25 cellular contexts compared by ENCODE assay signal in genomic region chr14:102189858-102190257, GRCh38. TPM values are rescaled to one million over a fixed set of nuclear protein-coding genes. Genes with fewer than 3 reads are reported as not detected.
DNase-seq lines count a peak whose midpoint lies in the region; ATAC-seq and TF ChIP-seq lines count a peak whose summit lies in the region.
"Had no signal": no experiment of that assay in that cellular context is flagged by ENCODE, and none has a peak within 500 bp of the region (broad histone marks: within the 10 kb centered on the region; RNA-seq: fewer than 3 reads in every experiment).

No MANE protein-coding gene starts in this region.

- H3K23ac ChIP-seq in mesendoderm (ENCODE audit: low read length): no peak overlapping the region

- peaks cover 25% of the 10 kb centered on the region for H3K79me2 ChIP-seq in mesendoderm (ENCODE audit: control insufficient read depth, insufficient read depth, low read length)

- no peak for ATAC-seq in CD4-positive, CD25-positive, alpha-beta regulatory T cell (ENCODE audit: low read depth in 2 of 2)
- ATAC-seq: HCT116, Panc1 had no signal

- no peak overlapping the region for H3K18ac ChIP-seq in mesendoderm (ENCODE audit: low read length)

- no peaks in the 10 kb centered on the region for H3K27me3 Mint-ChIP-seq in CD4-positive, CD25-positive, alpha-beta regulatory T cell
- H3K27me3 Mint-ChIP-seq: activated CD4-positive, alpha-beta T cell treated with anti-CD3 and anti-CD28 coated beads, Interleukin-2, amount 10 ng/mL, durations not matched to agents 7 days and 5 days; activated T-cell treated with anti-CD3 and anti-CD28 coated beads, Interleukin-2, amount 50 U/mL, for 24 hours had no signal

- H3K4me1 Mint-ChIP-seq in CD4-positive, CD25-positive, alpha-beta regulatory T cell: peaks cover 10 to 62% (median 38%) of the 10 kb centered on the region in 4 donors

- no peak overlapping the region for H3K9ac ChIP-seq in mesendoderm (ENCODE audit: low read length)

- peak overlapping the region in 2 of 3 donors; percentile 37 to 66 for H3K27ac Mint-ChIP-seq in CD4-positive, CD25-positive, alpha-beta regulatory T cell
- H3K27ac Mint-ChIP-seq: activated CD4-positive, alpha-beta T cell treated with anti-CD3 and anti-CD28 coated beads, Interleukin-2, amount 10 ng/mL, durations not matched to agents 7 days and 5 days had no signal

- H3K9me3 ChIP-seq in CD4-positive, CD25-positive, alpha-beta regulatory T cell (ENCODE audit: control insufficient read depth in 2 of 2, low read length in 2 of 2): no peaks in the 10 kb centered on the region
- H3K9me3 ChIP-seq: ovary, testis, uterus had no signal

- H4K5ac ChIP-seq in mesendoderm (ENCODE audit: low read length): no peak overlapping the region

- CTCF ChIA-PET in RWPE1 (lab: Yijun Ruan, JAX): no interaction called here

- no peak overlapping the region for H2BK120ac ChIP-seq in mesendoderm (ENCODE audit: low read depth, low read length)

- H2AK5ac ChIP-seq in mesendoderm (ENCODE audit: low read length): peak overlapping the region; percentile 54

- no peak overlapping the region for H3K4me3 ChIP-seq in CD4-positive, CD25-positive, alpha-beta regulatory T cell (ENCODE audit: low read depth, low read length)
- no peak overlapping the region for H3K4me3 ChIP-seq in mesendoderm (ENCODE audit: low read length)
- H3K4me3 ChIP-seq: ovary, testis, uterus had no signal

- no CpG with 5 or more reads among the region's 5 CpGs for WGBS in mesendoderm (ENCODE audit: extremely low coverage, insufficient coverage, low lambda C conversion rate)

- peaks cover 8% of the 10 kb centered on the region for H3K4me1 ChIP-seq in CD4-positive, CD25-positive, alpha-beta regulatory T cell (ENCODE audit: control insufficient read depth, insufficient read depth, low read length, poor library complexity, severe bottlenecking)
- H3K4me1 ChIP-seq in mesendoderm (ENCODE audit: control insufficient read depth, low read depth, low read length): peaks cover 18% of the 10 kb centered on the region
- H3K4me1 ChIP-seq: uterus had no signal

- H2BK5ac ChIP-seq in mesendoderm (ENCODE audit: low read length): peak overlapping the region; percentile 70

- H3K36me3 Mint-ChIP-seq in CD4-positive, CD25-positive, alpha-beta regulatory T cell: peaks cover 3% of the 10 kb centered on the region

- POLR2A ChIA-PET in RWPE1 (lab: Yijun Ruan, JAX; ENCODE audit: low non-redundant PET): no interaction called here

- no peak overlapping the region for H3K4me2 ChIP-seq in mesendoderm (ENCODE audit: low read length)

- H3K4ac ChIP-seq in mesendoderm (ENCODE audit: low read depth, low read length): no peak overlapping the region

- no peak for DNase-seq in CD4-positive, CD25-positive, alpha-beta regulatory T cell
- DNase-seq in RWPE1 (ENCODE audit: low spot score): no peak
- DNase-seq in mesendoderm: peak; percentile 26
- DNase-seq in Kasumi-1 (lab: John Stamatoyannopoulos, UW): no peak
- DNase-seq in NCI-H1436 treated with DMSO at 0.1 percent for 48 hours (lab: John Stamatoyannopoulos, UW): no peak
- no peak for DNase-seq in UCSD-AML1 (lab: John Stamatoyannopoulos, UW; ENCODE audit: unreplicated experiment)
- DNase-seq in GM19238 (ENCODE audit: insufficient read length, low spot score): no peak
- DNase-seq: activated CD4-positive, alpha-beta T cell treated with anti-CD3 and anti-CD28 coated beads, Interleukin-2, amount 10 ng/mL, durations not matched to agents 7 days and 5 days; activated gamma-delta T cell; activated T-cell treated with anti-CD3 and anti-CD28 coated beads, Interleukin-2, amount 50 U/mL, for 24 hours; AML-193; cerebellar nuclear complex; DMS153; hypothalamus; NCI-H2107; NCI-H345; ovary; SIG-M5; stimulated activated naive CD4-positive, alpha-beta T cell treated with Interleukin-2 at 50 U/mL for 16 hours; testis; uterus; WERI-Rb-1 had no signal

- H2BK15ac ChIP-seq in mesendoderm (replicated peaks; ENCODE audit: low read depth): no peak overlapping the region

- no peak overlapping the region for H4K8ac ChIP-seq in mesendoderm (ENCODE audit: low read depth, low read length)

- peak overlapping the region; percentile 62 for H3K56ac ChIP-seq in mesendoderm (ENCODE audit: low read length)

- peaks cover 28% of the 10 kb centered on the region for H3K79me1 ChIP-seq in mesendoderm (ENCODE audit: low read length)

- H3K4me3 Mint-ChIP-seq in CD4-positive, CD25-positive, alpha-beta regulatory T cell: no peak overlapping the region
- H3K4me3 Mint-ChIP-seq: activated CD4-positive, alpha-beta T cell treated with anti-CD3 and anti-CD28 coated beads, Interleukin-2, amount 10 ng/mL, durations not matched to agents 7 days and 5 days; activated T-cell treated with anti-CD3 and anti-CD28 coated beads, Interleukin-2, amount 50 U/mL, for 24 hours had no signal

- no peak overlapping the region for H3K27ac ChIP-seq in CD4-positive, CD25-positive, alpha-beta regulatory T cell (ENCODE audit: insufficient read depth, low read length, poor library complexity, severe bottlenecking)
- H3K27ac ChIP-seq in RWPE1 (peak overlapping the region; percentile 27), cingulate gyrus (ENCODE audit: low read depth, low read length) (peak overlapping the region; percentile 11), mesendoderm (ENCODE audit: low read depth, low read length) (no peak overlapping the region)
- H3K27ac ChIP-seq: ovary, testis, uterus, WERI-Rb-1 had no signal

- peaks cover 5% of the 10 kb centered on the region for H3K36me3 ChIP-seq in CD4-positive, CD25-positive, alpha-beta regulatory T cell (ENCODE audit: control insufficient read depth, insufficient read depth, low read length)
- H3K36me3 ChIP-seq in mesendoderm (ENCODE audit: control insufficient read depth, insufficient read depth, low read length): no peaks in the 10 kb centered on the region
- H3K36me3 ChIP-seq: ovary, uterus had no signal

- H3K9me3 Mint-ChIP-seq in CD4-positive, CD25-positive, alpha-beta regulatory T cell: no peaks in the 10 kb centered on the region
- H3K9me3 Mint-ChIP-seq: activated CD4-positive, alpha-beta T cell treated with anti-CD3 and anti-CD28 coated beads, Interleukin-2, amount 10 ng/mL, durations not matched to agents 7 days and 5 days; activated T-cell treated with anti-CD3 and anti-CD28 coated beads, Interleukin-2, amount 50 U/mL, for 24 hours had no signal

- no peak for TF ChIP-seq CTCF in RWPE1 (conservative IDR thresholded peaks at IDR 0.05; ENCODE audit: low read depth)

- H3K27me3 ChIP-seq in CD4-positive, CD25-positive, alpha-beta regulatory T cell (ENCODE audit: control insufficient read depth, insufficient read depth, low read length): no peaks in the 10 kb centered on the region
- H3K27me3 ChIP-seq in mesendoderm (ENCODE audit: insufficient read depth, low read length, poor library complexity): no peaks in the 10 kb centered on the region
- H3K27me3 ChIP-seq: ovary, testis, uterus had no signal

RNA-seq across cellular contexts. Expression of gene WDR20, which starts 50.2 kb away (rescaled TPM):
- total RNA-seq in CD4-positive, CD25-positive, alpha-beta regulatory T cell: 66.7 TPM
- polyA plus RNA-seq in CD4-positive, CD25-positive, alpha-beta regulatory T cell: 10 to 100 TPM; 13.0 to 19.8 (median 18.0) TPM
- polyA plus RNA-seq in mesendoderm (2013, experiment 1 of 2): 15.4 TPM
- polyA plus RNA-seq in mesendoderm (2013, experiment 2 of 2): 14.5 TPM

Comparison
In these comparisons a context has a peak if more than half of its experiments do, and no peak if none do; other contexts are left out.
1. H3K27ac ChIP-seq: peak in RWPE1 (single experiment) and cingulate gyrus (single experiment); none in CD4-positive, CD25-positive, alpha-beta regulatory T cell (single experiment) and mesendoderm (single experiment).